Comparison of ENCODE assay signal across 28 cellular contexts in the genomic region with DNA sequence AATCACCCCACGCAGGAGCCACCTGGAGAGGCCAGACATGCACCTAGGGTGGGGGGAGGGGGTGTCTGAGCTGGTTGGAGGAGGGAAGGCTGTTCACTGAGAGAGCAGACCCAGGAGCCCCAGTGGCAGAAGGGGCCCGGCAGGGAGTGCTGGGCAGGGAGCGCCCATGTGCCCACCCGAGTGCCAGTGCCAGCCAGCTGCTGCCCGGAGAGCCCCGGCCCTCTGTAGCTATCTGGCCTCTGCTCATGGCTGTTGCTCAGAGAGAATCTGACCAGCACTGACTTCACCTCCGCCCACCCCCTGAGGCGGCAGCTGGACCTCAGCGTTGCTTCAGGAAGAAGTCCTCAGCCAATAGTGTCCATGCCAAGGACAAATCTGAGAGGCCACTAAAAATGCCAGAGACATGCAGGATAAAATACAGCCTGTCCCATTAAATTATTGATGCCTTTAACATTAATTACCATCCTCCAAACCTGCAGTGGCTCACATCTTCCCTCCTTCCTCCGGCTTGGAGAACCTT. TPM values are rescaled to one million over a fixed set of nuclear protein-coding genes. Genes with fewer than 3 reads are reported as not detected.
"Had no signal": no experiment of that assay in that cellular context is flagged by ENCODE, and none has a peak within 500 bp of the region (broad histone marks: within the 10 kb centered on the region; RNA-seq: fewer than 3 reads in every experiment).

No MANE protein-coding gene starts in this region.

- H3K36me3 Mint-ChIP-seq: activated naive CD4-positive, alpha-beta T cell treated with anti-CD3 and anti-CD28 coated beads, Interleukin-2, amount 50 U/mL, for 72 hours; brain; WTC11 had no signal

- DNase-seq: activated CD4-positive, alpha-beta T cell treated with anti-CD3 and anti-CD28 coated beads for 48 hours; activated CD4-positive, alpha-beta T cell treated with anti-CD3 and anti-CD28 coated beads, Interleukin-2, amount 50 U/mL, for 4 hours; activated CD4-positive, CD25-positive, alpha-beta regulatory T cell treated with anti-CD3 and anti-CD28 coated beads, Interleukin-2, amount 50 U/mL, for 72 hours; activated CD8-positive, alpha-beta T cell treated with anti-CD3 and anti-CD28 coated beads, Interleukin-2, amount 10 ng/mL, durations not matched to agents 7 days and 5 days; activated effector memory CD4-positive, alpha-beta T cell treated with Interleukin-2 at 50 U/mL for 16 hours; activated naive CD4-positive, alpha-beta T cell; activated T-cell treated with anti-CD3 and anti-CD28 coated beads, Interleukin-2, amount 50 U/mL, for 24 hours; amygdala; Kasumi-1; NCI-H1048; NCI-H146; NCI-H187 treated with DMSO at 0.1 percent for 48 hours; NCI-H2107; NCI-H2171 treated with DMSO at 0.1 percent for 48 hours; NCI-H226; NCI-H510A; NCI-H526 treated with DMSO at 0.1 percent for 48 hours; NCI-H82; PC-9; SHP77 treated with DMSO at 0.1 percent for 48 hours had no signal

- H3K9me3 Mint-ChIP-seq: activated naive CD4-positive, alpha-beta T cell treated with anti-CD3 and anti-CD28 coated beads, Interleukin-2, amount 50 U/mL, for 72 hours; activated T-cell treated with anti-CD3 and anti-CD28 coated beads, Interleukin-2, amount 50 U/mL, for 24 hours; activated T-helper 1 cell treated with anti-CD3 and anti-CD28 coated beads, Interleukin-12 subunit alpha, Interleukin-12 subunit beta, Interleukin-2, Interleukin-4 antibody, amounts not matched to agents 30 ng/mL and 10 ng/mL and 1 ng/mL, durations not matched to agents 14 hours and 24 hours and 36 hours; central memory CD8-positive, alpha-beta T cell; T-helper 1 cell treated with Interleukin-12 subunit alpha and Interleukin-12 subunit beta and Interleukin-4 antibody, amounts not matched to agents 30 μg/mL and 1 μg/mL, for 36 hours; WTC11 had no signal

- H3K4me3 ChIP-seq: PC-9 had no signal

- H3K27ac ChIP-seq: PC-9 had no signal

- H3K4me3 Mint-ChIP-seq: activated CD8-positive, alpha-beta T cell treated with anti-CD3 and anti-CD28 coated beads, Interleukin-2, amount 10 ng/mL, durations not matched to agents 7 days and 5 days; activated T-cell treated with anti-CD3 and anti-CD28 coated beads, Interleukin-2, amount 50 U/mL, for 24 hours; activated T-helper 1 cell treated with anti-CD3 and anti-CD28 coated beads, Interleukin-12 subunit alpha, Interleukin-12 subunit beta, Interleukin-2, Interleukin-4 antibody, amounts not matched to agents 30 ng/mL and 10 ng/mL and 1 ng/mL, durations not matched to agents 14 hours and 24 hours and 36 hours; central memory CD8-positive, alpha-beta T cell; T-helper 1 cell treated with Interleukin-12 subunit alpha and Interleukin-12 subunit beta and Interleukin-4 antibody, amounts not matched to agents 30 μg/mL and 1 μg/mL, for 36 hours had no signal

- H3K27ac Mint-ChIP-seq: activated CD8-positive, alpha-beta T cell treated with anti-CD3 and anti-CD28 coated beads, Interleukin-2, amount 10 ng/mL, durations not matched to agents 7 days and 5 days; activated naive CD4-positive, alpha-beta T cell treated with anti-CD3 and anti-CD28 coated beads, Interleukin-2, amount 50 U/mL, for 72 hours; activated T-cell treated with anti-CD3 and anti-CD28 coated beads, Interleukin-2, amount 50 U/mL, for 24 hours; activated T-helper 1 cell treated with anti-CD3 and anti-CD28 coated beads, Interleukin-12 subunit alpha, Interleukin-12 subunit beta, Interleukin-2, Interleukin-4 antibody, amounts not matched to agents 30 ng/mL and 10 ng/mL and 1 ng/mL, durations not matched to agents 14 hours and 24 hours and 36 hours; T-helper 1 cell treated with Interleukin-12 subunit alpha and Interleukin-12 subunit beta and Interleukin-4 antibody, amounts not matched to agents 30 μg/mL and 1 μg/mL, for 36 hours; WTC11 had no signal

RNA-seq across cellular contexts. Expression of gene SLC17A9, which starts 22.8 kb away (rescaled TPM):
- total RNA-seq: SK-MEL-5 had no signal

RNA-seq across cellular contexts. Expression of gene BHLHE23, which starts 31.5 kb away (rescaled TPM):
- total RNA-seq: activated CD8-positive, alpha-beta T cell treated with anti-CD3 and anti-CD28 coated beads, Interleukin-2, amount 10 ng/mL, durations not matched to agents 7 days and 5 days; activated naive CD4-positive, alpha-beta T cell treated with anti-CD3 and anti-CD28 coated beads, Interleukin-2, amount 50 U/mL, for 72 hours; activated T-helper 1 cell treated with anti-CD3 and anti-CD28 coated beads, Interleukin-12 subunit alpha, Interleukin-12 subunit beta, Interleukin-2, Interleukin-4 antibody, amounts not matched to agents 30 ng/mL and 10 ng/mL and 1 ng/mL, durations not matched to agents 14 hours and 24 hours and 36 hours; astrocyte; PC-9; SK-MEL-5 had no signal
